Comparison of ENCODE assay signal across 8 cellular contexts in the genomic region with DNA sequence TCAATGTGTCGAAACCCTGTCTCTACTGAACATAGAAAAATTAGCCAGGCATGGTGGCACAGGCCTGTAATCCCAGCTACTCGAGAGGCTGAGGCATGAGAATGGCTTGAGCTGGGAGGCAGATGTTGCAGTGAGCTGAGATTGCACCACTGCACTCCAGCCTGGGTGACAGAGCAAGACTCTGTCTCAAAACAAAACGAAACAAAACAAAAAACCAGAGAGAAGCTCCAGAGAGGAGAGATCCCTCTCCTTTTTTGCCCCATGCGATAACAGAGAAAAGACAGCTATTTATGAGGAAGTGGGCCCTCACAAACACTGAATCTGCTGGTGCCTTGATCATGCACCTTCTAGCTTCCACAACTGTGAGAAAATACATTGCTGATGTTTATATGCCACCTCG. TPM values are rescaled to one million over a fixed set of nuclear protein-coding genes. Genes with fewer than 3 reads are reported as not detected.
DNase-seq lines count a peak whose midpoint lies in the region; ATAC-seq and TF ChIP-seq lines count a peak whose summit lies in the region.
"Not testable (repeated sequence)": the region's sequence is repeated elsewhere in the genome, so short reads cannot be mapped to it uniquely, and the experiment has no call there.

No MANE protein-coding gene starts in this region.

- not testable (repeated sequence) for H3K9me3 Mint-ChIP-seq in activated T-cell treated with anti-CD3 and anti-CD28 coated beads, Interleukin-2, amount 50 U/mL, for 72 hours; natural killer cell; stimulated activated naive CD8-positive, alpha-beta T cell treated with anti-CD3 and anti-CD28 coated beads, Interleukin-15, amount 100 ng/mL, for 72 hours

- not testable (repeated sequence) for ATAC-seq in activated T-cell treated with anti-CD3 and anti-CD28 coated beads, Interleukin-2, amount 50 U/mL, for 72 hours (replicated peaks in 1 of 2); stimulated activated naive CD8-positive, alpha-beta T cell treated with anti-CD3 and anti-CD28 coated beads, Interleukin-15, amount 100 ng/mL, for 72 hours
- ATAC-seq in left ventricle myocardium superior (peak; percentile 9), natural killer cell (peak in 2 of 3 donors; percentile 9 to 17)

- not testable (repeated sequence) for H3K27me3 ChIP-seq in BLaER1

- H3K4me1 ChIP-seq in BLaER1: peaks cover 50% of the 10 kb centered on the region

- H3K27ac ChIP-seq in BLaER1: not testable (repeated sequence)
- H3K27ac ChIP-seq in SK-N-MC (peak overlapping the region; percentile 77; the same call in 1 of the 2 replicates), cingulate gyrus (ENCODE audit: low read depth, low read length) (peak overlapping the region; percentile 29)

- H3K36me3 ChIP-seq in BLaER1; SK-N-MC (ENCODE audit: insufficient read depth, low read length): not testable (repeated sequence)

- peak; percentile 56 for DNase-seq in KBM-7
- DNase-seq in SK-N-MC (ENCODE audit: low read depth, low spot score); activated T-cell treated with anti-CD3 and anti-CD28 coated beads, Interleukin-2, amount 50 U/mL, for 72 hours; left ventricle myocardium superior; natural killer cell; stimulated activated naive CD8-positive, alpha-beta T cell treated with anti-CD3 and anti-CD28 coated beads, Interleukin-15, amount 100 ng/mL, for 72 hours: not testable (repeated sequence)

- not testable (repeated sequence) for H3K27me3 Mint-ChIP-seq in activated T-cell treated with anti-CD3 and anti-CD28 coated beads, Interleukin-2, amount 50 U/mL, for 72 hours (ENCODE audit: low read depth); natural killer cell (ENCODE audit: low read depth in 2 of 2); stimulated activated naive CD8-positive, alpha-beta T cell treated with anti-CD3 and anti-CD28 coated beads, Interleukin-15, amount 100 ng/mL, for 72 hours

- H3K9ac ChIP-seq in BLaER1; SK-N-MC (ENCODE audit: insufficient read length): not testable (repeated sequence)

- not testable (repeated sequence) for H3K4me3 ChIP-seq in BLaER1, SK-N-MC

- H3K4me1 Mint-ChIP-seq in activated T-cell treated with anti-CD3 and anti-CD28 coated beads, Interleukin-2, amount 50 U/mL, for 72 hours (ENCODE audit: low read depth): peaks cover 65% of the 10 kb centered on the region
- H3K4me1 Mint-ChIP-seq in natural killer cell: peaks cover 55 to 60% of the 10 kb centered on the region in 2 donors
- H3K4me1 Mint-ChIP-seq in stimulated activated naive CD8-positive, alpha-beta T cell treated with anti-CD3 and anti-CD28 coated beads, Interleukin-15, amount 100 ng/mL, for 72 hours: peaks cover 63% of the 10 kb centered on the region

- peak overlapping the region; percentile 93 for H3K27ac Mint-ChIP-seq in activated T-cell treated with anti-CD3 and anti-CD28 coated beads, Interleukin-2, amount 50 U/mL, for 72 hours
- peak overlapping the region; percentile 87 to 89 for H3K27ac Mint-ChIP-seq in natural killer cell
- H3K27ac Mint-ChIP-seq in stimulated activated naive CD8-positive, alpha-beta T cell treated with anti-CD3 and anti-CD28 coated beads, Interleukin-15, amount 100 ng/mL, for 72 hours: not testable (repeated sequence)

- not testable (repeated sequence) for H3K9me3 ChIP-seq in BLaER1; SK-N-MC (ENCODE audit: low read depth, low read length)

- not testable (repeated sequence) for TF ChIP-seq CTCF in natural killer cell (IDR thresholded peaks at IDR 0.05)

- not testable (repeated sequence) for H3K36me3 Mint-ChIP-seq in activated T-cell treated with anti-CD3 and anti-CD28 coated beads, Interleukin-2, amount 50 U/mL, for 72 hours (ENCODE audit: insufficient read depth in 2 of 2); natural killer cell

- not testable (repeated sequence) for H4K20me1 ChIP-seq in BLaER1

- intact Hi-C loops in left ventricle myocardium superior (cut with micrococcal nuclease): not testable (repeated sequence)
- intact Hi-C loops in natural killer cell (cut with micrococcal nuclease): loop anchor here (2.0 kb wide), 1 partner anchor 30 kb away; no protein-coding TSS in a partner anchor

- in situ Hi-C loops in KBM-7 (cut with MboI; ENCODE audit: low pct_unique_long_range_greater_than_20kb, low sequenced_read_pairs): not testable (repeated sequence)

- peak overlapping the region; percentile 75 to 92 for H3K4me3 Mint-ChIP-seq in activated T-cell treated with anti-CD3 and anti-CD28 coated beads, Interleukin-2, amount 50 U/mL, for 72 hours
- H3K4me3 Mint-ChIP-seq in natural killer cell: peak overlapping the region; percentile 88
- peak overlapping the region; percentile 58 to 66 for H3K4me3 Mint-ChIP-seq in stimulated activated naive CD8-positive, alpha-beta T cell treated with anti-CD3 and anti-CD28 coated beads, Interleukin-15, amount 100 ng/mL, for 72 hours

- H3K4me2 ChIP-seq in BLaER1: peak overlapping the region; percentile 67

RNA-seq across cellular contexts. Expression of gene MAP3K5, which starts 31.5 kb away (rescaled TPM):
- 10 to 100 TPM; 12.8 to 18.5 TPM for total RNA-seq in activated T-cell treated with anti-CD3 and anti-CD28 coated beads, Interleukin-2, amount 50 U/mL, for 72 hours
- total RNA-seq in left ventricle myocardium superior (38.5 TPM), natural killer cell (10 to 100 TPM; 19.7 to 36.7 (median 35.4) TPM)
